In the genomic region with DNA sequence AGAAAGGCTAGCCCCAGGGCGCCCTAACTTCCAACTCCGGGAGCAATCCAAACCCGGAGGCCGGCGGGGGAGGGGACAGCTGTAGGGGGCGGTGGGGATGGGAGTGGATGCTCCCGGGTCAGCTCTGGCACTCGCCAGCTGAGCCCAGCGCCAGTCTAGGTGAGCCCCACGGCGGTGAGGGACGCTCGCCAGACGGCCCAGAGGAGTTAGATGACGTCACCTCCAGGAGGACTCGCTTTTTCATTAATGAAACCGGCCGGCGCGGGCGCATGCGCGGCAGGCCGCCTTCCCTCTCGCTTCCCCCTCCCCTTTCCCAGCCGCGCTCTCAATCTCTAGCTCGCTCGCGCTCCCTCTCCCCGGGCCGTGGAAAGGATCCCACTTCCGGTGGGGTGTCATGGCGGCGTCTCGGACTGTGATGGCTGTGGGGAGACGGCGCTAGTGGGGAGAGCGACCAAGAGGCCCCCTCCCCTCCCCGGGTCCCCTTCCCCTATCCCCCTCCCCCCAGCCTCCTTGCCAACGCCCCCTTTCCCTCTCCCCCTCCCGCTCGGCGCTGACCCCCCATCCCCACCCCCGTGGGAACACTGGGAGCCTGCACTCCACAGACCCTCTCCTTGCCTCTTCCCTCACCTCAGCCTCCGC, we compare ENCODE assay signal across 8 cellular contexts. TPM values are rescaled to one million over a fixed set of nuclear protein-coding genes. Genes with fewer than 3 reads are reported as not detected.
DNase-seq lines count a peak whose midpoint lies in the region; ATAC-seq, FAIRE-seq and TF ChIP-seq lines count a peak whose summit lies in the region.

A gene with protein sequence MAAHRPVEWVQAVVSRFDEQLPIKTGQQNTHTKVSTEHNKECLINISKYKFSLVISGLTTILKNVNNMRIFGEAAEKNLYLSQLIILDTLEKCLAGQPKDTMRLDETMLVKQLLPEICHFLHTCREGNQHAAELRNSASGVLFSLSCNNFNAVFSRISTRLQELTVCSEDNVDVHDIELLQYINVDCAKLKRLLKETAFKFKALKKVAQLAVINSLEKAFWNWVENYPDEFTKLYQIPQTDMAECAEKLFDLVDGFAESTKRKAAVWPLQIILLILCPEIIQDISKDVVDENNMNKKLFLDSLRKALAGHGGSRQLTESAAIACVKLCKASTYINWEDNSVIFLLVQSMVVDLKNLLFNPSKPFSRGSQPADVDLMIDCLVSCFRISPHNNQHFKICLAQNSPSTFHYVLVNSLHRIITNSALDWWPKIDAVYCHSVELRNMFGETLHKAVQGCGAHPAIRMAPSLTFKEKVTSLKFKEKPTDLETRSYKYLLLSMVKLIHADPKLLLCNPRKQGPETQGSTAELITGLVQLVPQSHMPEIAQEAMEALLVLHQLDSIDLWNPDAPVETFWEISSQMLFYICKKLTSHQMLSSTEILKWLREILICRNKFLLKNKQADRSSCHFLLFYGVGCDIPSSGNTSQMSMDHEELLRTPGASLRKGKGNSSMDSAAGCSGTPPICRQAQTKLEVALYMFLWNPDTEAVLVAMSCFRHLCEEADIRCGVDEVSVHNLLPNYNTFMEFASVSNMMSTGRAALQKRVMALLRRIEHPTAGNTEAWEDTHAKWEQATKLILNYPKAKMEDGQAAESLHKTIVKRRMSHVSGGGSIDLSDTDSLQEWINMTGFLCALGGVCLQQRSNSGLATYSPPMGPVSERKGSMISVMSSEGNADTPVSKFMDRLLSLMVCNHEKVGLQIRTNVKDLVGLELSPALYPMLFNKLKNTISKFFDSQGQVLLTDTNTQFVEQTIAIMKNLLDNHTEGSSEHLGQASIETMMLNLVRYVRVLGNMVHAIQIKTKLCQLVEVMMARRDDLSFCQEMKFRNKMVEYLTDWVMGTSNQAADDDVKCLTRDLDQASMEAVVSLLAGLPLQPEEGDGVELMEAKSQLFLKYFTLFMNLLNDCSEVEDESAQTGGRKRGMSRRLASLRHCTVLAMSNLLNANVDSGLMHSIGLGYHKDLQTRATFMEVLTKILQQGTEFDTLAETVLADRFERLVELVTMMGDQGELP (N-terminal part only) (plus strand): TSS at position 378 of the 639 bp plus-strand sequence. CDS start 333 bp downstream, outside the sequence.

- H3K9me3 ChIP-seq in Karpas-422 (ENCODE audit: low read length) (no peaks in the 10 kb centered on the region), esophagus muscularis mucosa (no peaks in the 10 kb centered on the region)

- H2AFZ ChIP-seq in Karpas-422 (ENCODE audit: low read length) = peak within 1 kb of the TSS; percentile 35; the same call in 1 of the 2 replicates

- DNase-seq in DMS53 (lab: John Stamatoyannopoulos, UW) (peak; percentile 96), Karpas-422 (peak; percentile 98), RCC 7860 (ENCODE audit: low spot score) (peak; percentile 87), esophagus muscularis mucosa (ENCODE audit: extremely low spot score) (peak; percentile 99), myocyte (ENCODE audit: low read depth) (peak; percentile 97)
- DNase-seq in activated T-cell treated with anti-CD3 and anti-CD28 coated beads, Interleukin-2, amount 50 U/mL, for 72 hours = peak; percentile 87 to 88
- DNase-seq in stimulated activated CD8-positive, alpha-beta memory T cell treated with anti-CD3 and anti-CD28 coated beads, Interleukin-7, amount 100 ng/mL, for 4 hours (ENCODE audit: low read depth in 2 of 2) = peak; percentile 77 to 84

- peak within 1 kb of the TSS; percentile 95 for H3K4me2 ChIP-seq in Karpas-422 (ENCODE audit: low read depth, low read length, poor library complexity, severe bottlenecking)

- H3K27me3 ChIP-seq in Karpas-422 (ENCODE audit: low read length) = no peaks in the 10 kb centered on the region
- no peaks in the 10 kb centered on the region for H3K27me3 ChIP-seq in esophagus muscularis mucosa

- no peaks in the 10 kb centered on the region for H3K27me3 Mint-ChIP-seq in activated T-cell treated with anti-CD3 and anti-CD28 coated beads, Interleukin-2, amount 50 U/mL, for 72 hours (ENCODE audit: low read depth)

- peaks cover 3% of the 10 kb centered on the region; the same call in 1 of the 2 replicates for H4K20me1 ChIP-seq in Karpas-422 (ENCODE audit: insufficient read depth, low read depth, low read length)

- peak within 1 kb of the TSS; percentile 100 for H3K9ac ChIP-seq in Karpas-422 (ENCODE audit: low read length)

- ATAC-seq in GM21723 (IDR thresholded peaks at IDR 0.05; ENCODE audit: unreplicated experiment) = peak; percentile 81
- ATAC-seq in activated T-cell treated with anti-CD3 and anti-CD28 coated beads, Interleukin-2, amount 50 U/mL, for 72 hours (replicated peaks in 1 of 2) = peak; percentile 82 to 87

- H3K4me3 Mint-ChIP-seq in activated T-cell treated with anti-CD3 and anti-CD28 coated beads, Interleukin-2, amount 50 U/mL, for 72 hours = peak within 1 kb of the TSS; percentile 91 to 98

- no peak for TF ChIP-seq POLR2A in esophagus muscularis mucosa (IDR thresholded peaks at IDR 0.05; ENCODE audit: low read depth)

- no peaks in the 10 kb centered on the region for H3K36me3 Mint-ChIP-seq in activated T-cell treated with anti-CD3 and anti-CD28 coated beads, Interleukin-2, amount 50 U/mL, for 72 hours (ENCODE audit: insufficient read depth in 2 of 2)

- H3K4me1 Mint-ChIP-seq in activated T-cell treated with anti-CD3 and anti-CD28 coated beads, Interleukin-2, amount 50 U/mL, for 72 hours (ENCODE audit: low read depth) = peaks cover 12% of the 10 kb centered on the region

- TF ChIP-seq EP300 in esophagus muscularis mucosa (IDR thresholded peaks at IDR 0.05) = no peak

- H3K9me3 Mint-ChIP-seq in activated T-cell treated with anti-CD3 and anti-CD28 coated beads, Interleukin-2, amount 50 U/mL, for 72 hours = no peaks in the 10 kb centered on the region

- H3K36me3 ChIP-seq in Karpas-422 (ENCODE audit: insufficient read depth, low read length) = peaks cover 7% of the 10 kb centered on the region
- peaks cover 0 to 3% (median 0%) of the 10 kb centered on the region in 4 donors for H3K36me3 ChIP-seq in esophagus muscularis mucosa

- H3K4me3 ChIP-seq in Karpas-422 (ENCODE audit: low read length) (peak within 1 kb of the TSS; percentile 75), esophagus muscularis mucosa (peak within 1 kb of the TSS; percentile 74 to 94 (median 88))

- H3K27ac ChIP-seq in Karpas-422 (ENCODE audit: low read length) (peak within 1 kb of the TSS; percentile 93), esophagus muscularis mucosa (replicated peaks in 1 of 4) (peak within 1 kb of the TSS; percentile 91 to 97 (median 94))

- H3K4me1 ChIP-seq in Karpas-422 (ENCODE audit: low read length) (peaks cover 25% of the 10 kb centered on the region), esophagus muscularis mucosa (peaks cover 9 to 18% (median 16%) of the 10 kb centered on the region in 4 donors)

- intact Hi-C loops in esophagus muscularis mucosa (cut with DNase I) = loop anchor here (10.0 kb wide), 1 partner anchor 80 kb away; no protein-coding TSS in a partner anchor

- TF ChIP-seq CTCF in esophagus muscularis mucosa (IDR thresholded peaks at IDR 0.05) = no peak

- H3K9me2 ChIP-seq in Karpas-422 (replicated peaks; ENCODE audit: insufficient read depth, low read length) = no peaks in the 10 kb centered on the region

- peak within 1 kb of the TSS; percentile 80 for H3K27ac Mint-ChIP-seq in activated T-cell treated with anti-CD3 and anti-CD28 coated beads, Interleukin-2, amount 50 U/mL, for 72 hours

- peaks cover 53% of the 10 kb centered on the region for H3K79me2 ChIP-seq in Karpas-422 (ENCODE audit: low read length)

- 0% methylated on average over 4 of the region's 46 CpGs for WGBS in esophagus muscularis mucosa

- FAIRE-seq in RCC 7860 (lab: Jason Lieb, UNC) = no peak

RNA-seq across cellular contexts. Expression of the gene that starts here (rescaled TPM):
- total RNA-seq in Karpas-422 (2014; rRNA removed; shearing (Covaris generic); ENCODE audit: low replicate concordance) = 56.6 and 164 TPM in 2 replicates
- total RNA-seq in activated T-cell treated with anti-CD3 and anti-CD28 coated beads, Interleukin-2, amount 50 U/mL, for 72 hours = 10 to 100 TPM; 26.4 to 26.9 TPM
- total RNA-seq in esophagus muscularis mucosa (10 to 100 TPM; 40.9 to 64.8 (median 44.5) TPM), myocyte (31.8 and 42.9 TPM in 2 replicates)
- 11.2 TPM for polyA plus RNA-seq in myocyte (2012)

Comparison
In these comparisons a context has a peak if more than half of its experiments do, and no peak if none do; other contexts are left out.
1. Peak in every context shown above with its lines: DNase-seq, ATAC-seq, H3K4me3 ChIP-seq and H3K27ac ChIP-seq.